In the genomic region with DNA sequence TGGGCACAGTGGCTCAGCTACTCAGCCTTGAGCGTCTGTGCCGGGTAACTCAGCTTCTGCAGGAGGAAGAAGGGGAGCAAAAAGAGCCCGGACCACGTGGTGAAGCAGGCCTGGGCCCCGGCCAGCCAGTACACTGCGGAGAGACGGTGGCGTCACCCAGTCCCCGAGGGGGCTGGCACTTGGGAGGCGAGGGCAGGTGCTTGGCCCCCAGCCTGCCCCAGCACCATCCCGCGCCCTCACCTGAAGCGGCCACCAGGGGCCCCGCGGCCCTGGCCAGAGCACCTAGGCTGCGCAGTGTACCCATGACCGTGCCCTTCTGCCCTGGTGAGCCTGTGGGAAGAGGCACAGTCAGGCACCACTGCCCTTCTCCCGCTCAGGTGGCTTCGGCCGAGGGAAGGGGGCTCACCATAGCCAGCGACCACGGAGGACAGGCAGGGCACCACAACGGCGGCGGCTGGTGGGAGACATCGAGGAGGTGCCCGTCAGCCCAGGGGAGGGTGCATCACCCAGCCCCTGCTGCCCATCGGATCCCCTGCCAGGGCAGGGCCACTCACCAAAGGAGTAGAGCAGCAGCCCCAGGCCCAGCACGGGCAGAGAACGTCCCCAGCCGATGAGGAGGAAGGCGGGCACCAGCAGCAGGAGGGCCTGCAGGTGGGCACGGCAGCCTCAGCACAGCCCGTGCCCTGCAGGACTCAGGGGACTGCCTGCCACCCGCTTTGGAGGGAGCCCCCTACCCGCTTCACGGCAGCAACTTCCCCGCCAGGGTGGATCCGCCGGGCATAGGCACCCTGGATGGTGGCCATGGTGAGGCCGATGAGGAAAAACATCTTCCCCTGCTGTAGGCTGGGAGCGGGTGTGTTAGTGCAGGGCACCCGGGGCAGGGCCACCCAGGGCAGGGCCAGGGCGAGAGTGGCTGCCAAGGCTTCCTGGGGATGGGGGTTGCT, we compare ENCODE assay signal across 1 cellular context.
TF ChIP-seq lines count a peak whose summit lies in the region.

No MANE protein-coding gene starts in this region.

TF ChIP-seq in WTC11, 78 proteins besides CTCF, POLR2A, EP300 and RAD21 (continued from another document):
- TF ChIP-seq, protein P1, sequence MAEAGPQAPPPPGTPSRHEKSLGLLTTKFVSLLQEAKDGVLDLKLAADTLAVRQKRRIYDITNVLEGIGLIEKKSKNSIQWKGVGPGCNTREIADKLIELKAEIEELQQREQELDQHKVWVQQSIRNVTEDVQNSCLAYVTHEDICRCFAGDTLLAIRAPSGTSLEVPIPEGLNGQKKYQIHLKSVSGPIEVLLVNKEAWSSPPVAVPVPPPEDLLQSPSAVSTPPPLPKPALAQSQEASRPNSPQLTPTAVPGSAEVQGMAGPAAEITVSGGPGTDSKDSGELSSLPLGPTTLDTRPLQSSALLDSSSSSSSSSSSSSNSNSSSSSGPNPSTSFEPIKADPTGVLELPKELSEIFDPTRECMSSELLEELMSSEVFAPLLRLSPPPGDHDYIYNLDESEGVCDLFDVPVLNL (CRISPR knock-in tag; IDR thresholded peaks at IDR 0.05; ENCODE audit: borderline replicate concordance, low read depth), result no peak
- TF ChIP-seq, protein P2, sequence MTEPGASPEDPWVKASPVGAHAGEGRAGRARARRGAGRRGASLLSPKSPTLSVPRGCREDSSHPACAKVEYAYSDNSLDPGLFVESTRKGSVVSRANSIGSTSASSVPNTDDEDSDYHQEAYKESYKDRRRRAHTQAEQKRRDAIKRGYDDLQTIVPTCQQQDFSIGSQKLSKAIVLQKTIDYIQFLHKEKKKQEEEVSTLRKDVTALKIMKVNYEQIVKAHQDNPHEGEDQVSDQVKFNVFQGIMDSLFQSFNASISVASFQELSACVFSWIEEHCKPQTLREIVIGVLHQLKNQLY (CRISPR knock-in tag; IDR thresholded peaks at IDR 0.05), result no peak
- TF ChIP-seq, protein P3, sequence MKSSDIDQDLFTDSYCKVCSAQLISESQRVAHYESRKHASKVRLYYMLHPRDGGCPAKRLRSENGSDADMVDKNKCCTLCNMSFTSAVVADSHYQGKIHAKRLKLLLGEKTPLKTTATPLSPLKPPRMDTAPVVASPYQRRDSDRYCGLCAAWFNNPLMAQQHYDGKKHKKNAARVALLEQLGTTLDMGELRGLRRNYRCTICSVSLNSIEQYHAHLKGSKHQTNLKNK (CRISPR knock-in tag; IDR thresholded peaks at IDR 0.05), result no peak
